Comparison of ENCODE assay signal across 8 cellular contexts in the genomic region with DNA sequence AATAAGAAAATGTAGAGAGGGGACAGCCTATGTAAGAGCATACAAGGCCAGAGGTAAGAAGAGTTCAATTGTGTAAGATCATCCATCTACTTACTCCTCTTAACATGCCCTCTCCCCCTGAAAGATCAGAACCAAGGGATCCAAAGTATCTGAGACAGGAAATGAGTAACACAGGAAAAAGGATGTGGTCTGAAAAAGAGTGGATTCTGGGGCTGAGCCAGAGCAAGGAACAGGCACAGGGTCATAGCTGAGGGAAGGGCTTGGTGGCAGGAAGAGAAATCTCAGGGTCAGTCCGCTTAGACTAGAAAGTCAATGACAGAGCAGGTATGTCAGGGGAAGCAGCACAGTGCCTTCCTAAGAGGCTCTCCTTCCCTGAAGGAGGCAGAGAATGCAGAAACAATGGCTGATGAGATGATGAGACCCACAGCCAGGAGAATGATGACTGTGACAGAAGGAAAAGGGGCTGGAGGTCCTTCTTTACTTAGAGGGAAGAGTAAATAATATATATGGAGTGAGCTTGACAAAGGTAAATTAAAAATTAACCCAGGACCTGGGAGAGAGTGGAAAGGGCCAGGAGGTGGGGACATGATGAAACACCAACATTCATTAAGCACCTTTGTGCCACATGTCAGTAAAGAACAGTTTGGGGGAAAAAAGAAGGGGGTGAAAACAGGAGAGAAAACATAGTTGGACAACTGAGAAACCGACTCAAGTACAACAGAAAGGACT. TPM values are rescaled to one million over a fixed set of nuclear protein-coding genes. Genes with fewer than 3 reads are reported as not detected.
DNase-seq lines count a peak whose midpoint lies in the region; ATAC-seq lines count a peak whose summit lies in the region.

No MANE protein-coding gene starts in this region.

- H3K9me3 ChIP-seq in BLaER1 (no peaks in the 10 kb centered on the region), KOPT-K1 (ENCODE audit: insufficient read depth, low read length, poor library complexity, severe bottlenecking) (no peaks in the 10 kb centered on the region), adipocyte (ENCODE audit: control insufficient read depth, low read length) (no peaks in the 10 kb centered on the region), skeletal muscle satellite cell (replicated peaks; ENCODE audit: low read length) (no peaks in the 10 kb centered on the region)

- H4K20me1 ChIP-seq in BLaER1 = peaks cover 74% of the 10 kb centered on the region

- peak overlapping the region; percentile 96 for H3K4me2 ChIP-seq in BLaER1
- peak overlapping the region; percentile 94 for H3K4me2 ChIP-seq in skeletal muscle satellite cell (ENCODE audit: low read length)

- ATAC-seq in HG03442 (IDR thresholded peaks at IDR 0.05; ENCODE audit: unreplicated experiment) (no peak), HG03135 (IDR thresholded peaks at IDR 0.05; ENCODE audit: unreplicated experiment) (no peak)

- H3K27me3 ChIP-seq in BLaER1 (no peaks in the 10 kb centered on the region), adipocyte (replicated peaks; ENCODE audit: control insufficient read depth, insufficient read depth, low read length) (no peaks in the 10 kb centered on the region), skeletal muscle satellite cell (ENCODE audit: control insufficient read depth, insufficient read depth, low read length) (no peaks in the 10 kb centered on the region)

- peak; percentile 75 for DNase-seq in adipocyte (ENCODE audit: low read depth)
- DNase-seq in hepatic stellate cell (ENCODE audit: low spot score) = peak; percentile 89
- no peak for DNase-seq in NCI-H2171 (lab: John Stamatoyannopoulos, UW)

- peak overlapping the region; percentile 95 for H3K4me3 ChIP-seq in BLaER1
- peak overlapping the region; percentile 90 for H3K4me3 ChIP-seq in adipocyte (ENCODE audit: low read length)
- peak overlapping the region; percentile 80 for H3K4me3 ChIP-seq in skeletal muscle satellite cell (ENCODE audit: low read length)

- peaks cover 31% of the 10 kb centered on the region for H3K36me3 ChIP-seq in BLaER1
- H3K36me3 ChIP-seq in KOPT-K1 (ENCODE audit: insufficient read depth, low read length) = peaks cover 52% of the 10 kb centered on the region
- peaks cover 20% of the 10 kb centered on the region for H3K36me3 ChIP-seq in adipocyte (ENCODE audit: control insufficient read depth, insufficient read depth, low read length, severe bottlenecking)
- H3K36me3 ChIP-seq in skeletal muscle satellite cell (ENCODE audit: insufficient read depth, low read length) = peaks cover 49% of the 10 kb centered on the region

- H3K9ac ChIP-seq in BLaER1 (peak overlapping the region; percentile 98), adipocyte (ENCODE audit: low read length) (peak overlapping the region; percentile 91), skeletal muscle satellite cell (ENCODE audit: low read depth, low read length) (peak overlapping the region; percentile 93)

- H3K27ac ChIP-seq in BLaER1 (peak overlapping the region; percentile 99), KOPT-K1 (ENCODE audit: low read depth, low read length, poor library complexity, severe bottlenecking) (peak overlapping the region; percentile 72)

- H3K4me1 ChIP-seq in BLaER1 (peaks cover 81% of the 10 kb centered on the region), adipocyte (ENCODE audit: control insufficient read depth, insufficient read depth, low read length) (peaks cover 68% of the 10 kb centered on the region), skeletal muscle satellite cell (ENCODE audit: control insufficient read depth, insufficient read depth, low read length) (peaks cover 63% of the 10 kb centered on the region)

RNA-seq across cellular contexts. Expression of a gene that starts 26.2 kb away (rescaled TPM):
- total RNA-seq in skeletal muscle satellite cell (2012; rRNA removed) = not detected in 2 replicates
